Comparison of ENCODE assay signal across 20 cellular contexts in the genomic region with DNA sequence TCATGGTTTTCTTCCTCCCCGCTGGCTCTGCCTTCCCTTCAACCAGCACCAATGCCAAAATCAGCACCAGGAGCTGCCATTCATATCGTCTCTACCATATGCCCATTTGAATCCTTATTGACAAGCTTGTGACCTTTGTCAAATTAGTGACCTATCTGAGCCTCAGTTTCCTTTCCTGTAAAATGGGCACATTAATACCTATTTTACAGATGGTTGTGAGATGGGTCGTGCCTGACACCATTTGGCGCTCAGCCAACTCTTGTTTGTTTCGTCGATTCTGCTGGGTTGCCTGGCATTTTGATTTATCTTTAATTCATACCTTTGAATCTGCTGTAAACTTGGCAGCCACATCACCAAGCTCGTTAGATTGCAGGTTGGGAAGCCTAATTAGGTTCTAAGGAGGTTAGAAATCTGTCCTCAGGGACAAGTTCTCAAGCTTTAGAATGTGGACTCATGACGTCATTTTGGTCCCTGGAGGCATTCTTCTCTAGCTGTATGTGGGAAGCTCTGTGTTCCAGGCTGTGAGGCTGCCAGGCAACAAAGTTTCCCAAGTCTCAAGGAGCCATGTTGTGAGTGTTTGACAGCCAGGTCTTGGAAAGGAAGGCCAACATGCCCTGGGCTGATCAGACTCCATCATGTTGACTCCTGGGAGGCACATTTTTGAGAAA.
DNase-seq lines count a peak whose midpoint lies in the region; ATAC-seq, FAIRE-seq and TF ChIP-seq lines count a peak whose summit lies in the region.
"Had no signal": no experiment of that assay in that cellular context is flagged by ENCODE, and none has a peak within 500 bp of the region (broad histone marks: within the 10 kb centered on the region; RNA-seq: fewer than 3 reads in every experiment).

No MANE protein-coding gene starts in this region.

- no peak for ATAC-seq in HepG2
- no peak for ATAC-seq in right lobe of liver
- no peak for ATAC-seq in HG02588 (IDR thresholded peaks at IDR 0.05; ENCODE audit: unreplicated experiment)
- ATAC-seq: body of pancreas, WTC11 had no signal

- H3K36me3 ChIP-seq in HepG2 (replicated peaks in 1 of 2; ENCODE audit: control insufficient read depth in 1 of 2, insufficient read depth in 2 of 2, low read length in 2 of 2) (no peaks in the 10 kb centered on the region), right lobe of liver (no peaks in the 10 kb centered on the region), adipocyte (ENCODE audit: control insufficient read depth, insufficient read depth, low read length, severe bottlenecking) (no peaks in the 10 kb centered on the region)
- H3K36me3 ChIP-seq: upper lobe of left lung had no signal

- no peak for FAIRE-seq in HepG2 (lab: Jason Lieb, UNC)
- FAIRE-seq: H54, islet of Langerhans had no signal

- TF ChIP-seq POLR2A in HepG2 (IDR thresholded peaks at IDR 0.05; ENCODE audit: insufficient read depth in 1 of 2, low read depth in 2 of 2, low read length in 2 of 2): no peak
- no peak for TF ChIP-seq POLR2A in right lobe of liver (IDR thresholded peaks at IDR 0.05)

- TF ChIP-seq RAD21 in HepG2 (CRISPR knock-in tag; IDR thresholded peaks at IDR 0.05): no peak

- 24% methylated on average over 7 of the region's 8 CpGs for WGBS in HepG2 (ENCODE audit: low lambda C conversion rate)
- 69% methylated on average over 8 of the region's 8 CpGs for WGBS in right lobe of liver (ENCODE audit: insufficient coverage, low coverage, low lambda C conversion rate, missing lambda C conversion rate)

- TF ChIP-seq CTCF in HepG2 (CRISPR knock-in tag; IDR thresholded peaks at IDR 0.05) (no peak), right lobe of liver (IDR thresholded peaks at IDR 0.05) (no peak), Calu3 (IDR thresholded peaks at IDR 0.05; ENCODE audit: unreplicated experiment) (no peak)

- POLR2A ChIA-PET in HepG2 (lab: Yijun Ruan, JAX): no interaction called here

- H3K4me2 ChIP-seq in HepG2 (ENCODE audit: low read depth, low read length): no peak overlapping the region

- BruUV-seq in HepG2 (replicated peaks; lab: Mats Ljungman, UMichigan) (no TSS peak), Calu3 (replicated peaks; lab: Mats Ljungman, UMichigan) (no TSS peak)

- DNase-seq in HepG2 (ENCODE audit: low spot score): no peak
- no peak for DNase-seq in right lobe of liver
- peak; percentile 34 for DNase-seq in adipocyte (ENCODE audit: low read depth)
- DNase-seq in fibroblast of the conjunctiva (ENCODE audit: low read depth): peak; percentile 18
- DNase-seq in Calu3: no peak
- DNase-seq in Ammon's horn (ENCODE audit: low spot score): no peak
- no peak for DNase-seq in germinal center (ENCODE audit: low spot score)
- DNase-seq: activated CD8-positive, alpha-beta memory T cell treated with anti-CD3 and anti-CD28 coated beads for 24 hours; activated effector memory CD4-positive, alpha-beta T cell treated with Interleukin-2 at 50 U/mL for 16 hours; effector memory CD4-positive, alpha-beta T cell; KBM-7; NCI-H146; NCI-H526; stimulated activated CD4-positive, alpha-beta T cell treated with anti-CD3 and anti-CD28 coated beads, Interleukin-4, amount 100 ng/mL, for 24 hours; upper lobe of left lung had no signal

- H3K36me3 Mint-ChIP-seq in Calu3 (ENCODE audit: insufficient read depth, unreplicated experiment): no peaks in the 10 kb centered on the region
- H3K36me3 Mint-ChIP-seq: WTC11 had no signal

- H3K27me3 Mint-ChIP-seq in Calu3 (ENCODE audit: unreplicated experiment): peaks cover 75% of the 10 kb centered on the region

- no peaks in the 10 kb centered on the region for H3K79me2 ChIP-seq in HepG2 (ENCODE audit: insufficient read depth, low read length)

- H3K27ac ChIP-seq in HepG2 (ENCODE audit: extremely low read length, insufficient read depth, low read length): no peak overlapping the region
- H3K27ac ChIP-seq in right lobe of liver: no peak overlapping the region
- H3K27ac ChIP-seq: body of pancreas, upper lobe of left lung had no signal

- TF ChIP-seq EP300 in HepG2 (IDR thresholded peaks at IDR 0.05; ENCODE audit: low read depth in 2 of 2, low read length in 2 of 2): no peak
- no peak for TF ChIP-seq EP300 in HepG2 (CRISPR knock-in tag; IDR thresholded peaks at IDR 0.05; ENCODE audit: borderline replicate concordance)

- no peak overlapping the region for H3K27ac Mint-ChIP-seq in Calu3 (ENCODE audit: unreplicated experiment)
- H3K27ac Mint-ChIP-seq: WTC11 had no signal

- H3K4me1 ChIP-seq in HepG2 (ENCODE audit: insufficient read depth, low read length) (no peaks in the 10 kb centered on the region), right lobe of liver (no peaks in the 10 kb centered on the region), adipocyte (ENCODE audit: control insufficient read depth, insufficient read depth, low read length) (no peaks in the 10 kb centered on the region)
- H3K4me1 ChIP-seq: body of pancreas, upper lobe of left lung had no signal

- no peak overlapping the region for H2AFZ ChIP-seq in HepG2 (ENCODE audit: low read length)

- intact Hi-C loops in HepG2 (cut with micrococcal nuclease; ENCODE audit: unreplicated experiment) (no loop called here), right lobe of liver (cut with DNase I) (no loop called here), Calu3 (cut with micrococcal nuclease; ENCODE audit: unreplicated experiment) (no loop called here)

- H3K9me3 Mint-ChIP-seq in Calu3 (ENCODE audit: low read depth, unreplicated experiment): no peaks in the 10 kb centered on the region

- in situ Hi-C loops in HepG2 (cut with HindIII; ENCODE audit: extremely low pct_ligation_motif_present, low pct_unique_long_range_greater_than_20kb): no loop called here

- H3K4me3 ChIP-seq in HepG2 (replicated peaks in 1 of 3; ENCODE audit: insufficient read depth in 1 of 3, low read depth in 2 of 3, low read length in 3 of 3): no peak overlapping the region
- H3K4me3 ChIP-seq in right lobe of liver: no peak overlapping the region
- H3K4me3 ChIP-seq in adipocyte (ENCODE audit: low read length): no peak overlapping the region
- H3K4me3 ChIP-seq: body of pancreas, upper lobe of left lung had no signal

- no peaks in the 10 kb centered on the region for H3K4me1 Mint-ChIP-seq in Calu3 (ENCODE audit: low read depth, unreplicated experiment)

- no peaks in the 10 kb centered on the region for H4K20me1 ChIP-seq in HepG2 (ENCODE audit: insufficient read depth, low read length)

- no peaks in the 10 kb centered on the region for H3K9me3 ChIP-seq in HepG2 (ENCODE audit: low read length)
- H3K9me3 ChIP-seq in right lobe of liver: no peaks in the 10 kb centered on the region
- peaks cover 27% of the 10 kb centered on the region for H3K9me3 ChIP-seq in adipocyte (ENCODE audit: control insufficient read depth, low read length)

- H3K27me3 ChIP-seq in HepG2 (ENCODE audit: control insufficient read depth in 1 of 2, insufficient read depth in 2 of 2, low read length in 2 of 2): peaks cover under 1 to 20% of the 10 kb centered on the region in 2 experiments; a peak in 3 of 5 replicates
- H3K27me3 ChIP-seq in right lobe of liver: no peaks in the 10 kb centered on the region
- H3K27me3 ChIP-seq in adipocyte (replicated peaks; ENCODE audit: control insufficient read depth, insufficient read depth, low read length): peaks cover 14% of the 10 kb centered on the region
- H3K27me3 ChIP-seq: body of pancreas, upper lobe of left lung had no signal

- H3K4me3 Mint-ChIP-seq in Calu3 (ENCODE audit: low read depth, unreplicated experiment): no peak overlapping the region
- H3K4me3 Mint-ChIP-seq: WTC11 had no signal

- CTCF ChIA-PET in HepG2 (lab: Yijun Ruan, JAX; ENCODE audit: low intra/inter-chr PET ratio, low total read pairs) (no interaction called here), Calu3 (lab: Charles Lee) (no interaction called here)

- no peak overlapping the region for H3K9ac ChIP-seq in HepG2 (ENCODE audit: insufficient read depth, low read depth, low read length)
- no peak overlapping the region for H3K9ac ChIP-seq in adipocyte (ENCODE audit: low read length)

TF ChIP-seq in HepG2, 621 proteins besides CTCF, POLR2A, EP300 and RAD21 (continues in another document):
- no peak for TF ChIP-seq CSRNP1 (CRISPR knock-in tag; IDR thresholded peaks at IDR 0.05)
- TF ChIP-seq ZNF629 (CRISPR knock-in tag; conservative IDR thresholded peaks at IDR 0.05): peak; percentile 58
- peak; percentile 94 for TF ChIP-seq CREB1 (IDR thresholded peaks at IDR 0.05)
- no peak for TF ChIP-seq CREB1 (CRISPR knock-in tag; IDR thresholded peaks at IDR 0.05)

Comparison
In these comparisons a context has a peak if more than half of its experiments do, and no peak if none do; other contexts are left out.
1. DNase-seq: peak in adipocyte (single experiment) and fibroblast of the conjunctiva (single experiment); none in HepG2 (single experiment), right lobe of liver (0 of 3), Calu3 (single experiment), Ammon's horn (single experiment) and germinal center (single experiment).